ENCODE assay signal across 9 cellular contexts in the genomic region with DNA sequence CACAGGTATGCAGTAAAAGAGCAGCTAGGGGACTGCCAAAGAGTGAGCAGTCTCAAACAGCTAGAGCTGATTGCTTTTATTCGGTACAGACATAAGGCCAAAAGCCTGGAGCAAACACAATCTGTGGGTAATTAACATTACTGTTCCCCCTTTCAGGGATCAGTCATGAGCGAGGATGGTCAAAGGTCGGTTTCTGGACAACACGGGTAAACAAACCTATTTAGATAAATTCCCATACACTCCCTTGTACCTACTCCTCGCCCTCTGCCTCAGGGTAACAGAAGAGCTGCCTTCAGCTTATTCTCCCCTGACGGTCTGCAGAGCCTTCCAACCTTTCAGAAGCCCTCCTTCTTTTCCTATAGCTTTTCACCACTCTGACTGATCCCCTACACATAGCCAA.
"Had no signal": no experiment of that assay in that cellular context is flagged by ENCODE, and none has a peak within 500 bp of the region (broad histone marks: within the 10 kb centered on the region; RNA-seq: fewer than 3 reads in every experiment).

No MANE protein-coding gene starts in this region.

- DNase-seq: H7, HFFc6, KBM-7 had no signal

- H3K36me3 ChIP-seq: HAP-1 had no signal

- H3K9ac ChIP-seq: KMS-11 had no signal

- H3K27ac ChIP-seq: KMS-11 had no signal

- H3K4me3 ChIP-seq: GM23338, HAP-1 had no signal

- H3K4me2 ChIP-seq: GM23338, KMS-11 had no signal

- H3K9me3 ChIP-seq: HAP-1 had no signal

- H2AFZ ChIP-seq: GM23338 had no signal

- ATAC-seq: GM23338, HCT116 had no signal

- FAIRE-seq: H1, HTR-8/SVneo had no signal

- H3K4me1 ChIP-seq: HAP-1 had no signal
